In genomic region chr2:48607307-48608014, GRCh38 we compare ENCODE assay signal across 1 cellular context.
TF ChIP-seq lines count a peak whose summit lies in the region.

No MANE protein-coding gene starts in this region.

TF ChIP-seq in K562, 482 proteins besides CTCF, POLR2A, EP300 and RAD21 (continued from another document and continues in another):
- TF ChIP-seq NRF1 (conservative IDR thresholded peaks at IDR 0.05 in 1 of 2, IDR thresholded peaks at IDR 0.05 in 1 of 2) (no peak), NFIC (IDR thresholded peaks at IDR 0.05) (peak; percentile 48; the same call in 1 of the 2 replicates), POLR2AphosphoS2 (IDR thresholded peaks at IDR 0.05; ENCODE audit: low read length) (no peak), SLC30A9 (CRISPR knock-in tag; IDR thresholded peaks at IDR 0.05) (no peak), GATA2 (CRISPR knock-in tag; IDR thresholded peaks at IDR 0.05) (no peak), CBX3 (IDR thresholded peaks at IDR 0.05; ENCODE audit: borderline replicate concordance in 1 of 2, low read length in 2 of 2) (peak in 1 of 2 experiments; percentile 10; a peak in 1 of 3 replicates), TSC22D4 (tag; IDR thresholded peaks at IDR 0.05) (no peak), HCFC1 (IDR thresholded peaks at IDR 0.05; ENCODE audit: low read depth, low read length) (no peak), TEAD4 (IDR thresholded peaks at IDR 0.05; ENCODE audit: low read length) (peak; percentile 84), TEAD4 (CRISPR knock-in tag; IDR thresholded peaks at IDR 0.05; ENCODE audit: borderline replicate concordance) (no peak), ATF3 (IDR thresholded peaks at IDR 0.05) (peak; percentile 61; the same call in 1 of the 2 replicates), ATF3 (CRISPR knock-in tag; conservative IDR thresholded peaks at IDR 0.05) (no peak), SMARCC2 (IDR thresholded peaks at IDR 0.05; ENCODE audit: low read depth) (0 out of 2 replicates have a peak, but pooled peaks have one; percentile 35), SAFB2 (IDR thresholded peaks at IDR 0.05; ENCODE audit: borderline replicate concordance, low read depth, low read length, severe bottlenecking) (no peak), SNRNP70 (optimal IDR thresholded peaks at IDR 0.05; ENCODE audit: low read depth, low read length) (no peak), KDM2B (CRISPR knock-in tag; IDR thresholded peaks at IDR 0.05) (no peak), ZNF354B (CRISPR knock-in tag; IDR thresholded peaks at IDR 0.05) (no peak), MTA3 (IDR thresholded peaks at IDR 0.05; ENCODE audit: borderline replicate concordance) (0 out of 2 replicates have a peak, but pooled peaks have one; percentile 40), CEBPB (tag; IDR thresholded peaks at IDR 0.05) (no peak), TFAP4 (CRISPR knock-in tag; IDR thresholded peaks at IDR 0.05; ENCODE audit: borderline replicate concordance) (no peak), SAFB (IDR thresholded peaks at IDR 0.05; ENCODE audit: borderline replicate concordance, low read depth, low read length) (no peak), HES1 (IDR thresholded peaks at IDR 0.05; ENCODE audit: low read depth) (no peak), SREBF2 (CRISPR knock-in tag; IDR thresholded peaks at IDR 0.05) (no peak), ZSCAN29 (IDR thresholded peaks at IDR 0.05) (no peak), NUFIP1 (IDR thresholded peaks at IDR 0.05; ENCODE audit: partially characterized antibody) (no peak), RBM15 (IDR thresholded peaks at IDR 0.05; ENCODE audit: insufficient read depth, low read length) (no peak), LEF1 (IDR thresholded peaks at IDR 0.05) (0 out of 2 replicates have a peak, but pooled peaks have one; percentile 37), ELK3 (CRISPR knock-in tag; IDR thresholded peaks at IDR 0.05) (no peak), SIX5 (IDR thresholded peaks at IDR 0.05; ENCODE audit: borderline replicate concordance in 1 of 2, insufficient read depth in 1 of 2, low read depth in 1 of 2, low read length in 2 of 2) (no peak), ZNF253 (CRISPR knock-in tag; conservative IDR thresholded peaks at IDR 0.05) (no peak), NELFE (IDR thresholded peaks at IDR 0.05; ENCODE audit: insufficient read depth, insufficient read length) (no peak), ADNP (tag; IDR thresholded peaks at IDR 0.05) (no peak), ZBED1 (IDR thresholded peaks at IDR 0.05) (no peak), PTRF (tag; IDR thresholded peaks at IDR 0.05) (no peak), MEF2A (IDR thresholded peaks at IDR 0.05; ENCODE audit: control insufficient read depth, low read depth, low read length) (no peak), ZNF764 (CRISPR knock-in tag; IDR thresholded peaks at IDR 0.05; ENCODE audit: low read depth) (no peak), ZNF511 (CRISPR knock-in tag; IDR thresholded peaks at IDR 0.05) (no peak), HDAC1 (IDR thresholded peaks at IDR 0.05) (peak in 1 of 2 experiments; percentile 50; a peak in 1 of 4 replicates), ZNF696 (CRISPR knock-in tag; conservative IDR thresholded peaks at IDR 0.05) (no peak), TAF7 (tag; IDR thresholded peaks at IDR 0.05) (no peak), ESRRA (IDR thresholded peaks at IDR 0.05; ENCODE audit: borderline replicate concordance, low read depth) (no peak), POLR3A (IDR thresholded peaks at IDR 0.05; ENCODE audit: borderline replicate concordance, extremely low read depth, insufficient read depth, insufficient read length) (no peak), TEAD2 (tag; IDR thresholded peaks at IDR 0.05) (no peak), MCM7 (IDR thresholded peaks at IDR 0.05) (no peak), SIN3A (IDR thresholded peaks at IDR 0.05; ENCODE audit: borderline replicate concordance in 2 of 2, control insufficient read depth in 1 of 2, low read depth in 2 of 2, low read length in 2 of 2) (no peak), ZNF436 (CRISPR knock-in tag; IDR thresholded peaks at IDR 0.05) (no peak), ZNF79 (CRISPR knock-in tag; IDR thresholded peaks at IDR 0.05; ENCODE audit: low read depth) (no peak), HMG20A (CRISPR knock-in tag; conservative IDR thresholded peaks at IDR 0.05) (no peak), MXI1 (IDR thresholded peaks at IDR 0.05; ENCODE audit: low read depth, low read length) (no peak), STAG1 (CRISPR knock-in tag; IDR thresholded peaks at IDR 0.05; ENCODE audit: borderline replicate concordance) (no peak), ZBTB7A (IDR thresholded peaks at IDR 0.05; ENCODE audit: borderline replicate concordance, control insufficient read depth, low read depth, low read length) (peak; percentile 65; the same call in 1 of the 2 replicates), POLR2B (IDR thresholded peaks at IDR 0.05; ENCODE audit: low read depth, partially characterized antibody) (no peak), IRF2 (CRISPR knock-in tag; IDR thresholded peaks at IDR 0.05) (no peak), RFX7 (CRISPR knock-in tag; IDR thresholded peaks at IDR 0.05) (no peak), ESRRB (CRISPR knock-in tag; IDR thresholded peaks at IDR 0.05; ENCODE audit: borderline replicate concordance) (no peak), ZFP36 (IDR thresholded peaks at IDR 0.05; ENCODE audit: low read depth, low read length, partially characterized antibody) (no peak), ARID3B (CRISPR knock-in tag; IDR thresholded peaks at IDR 0.05; ENCODE audit: borderline replicate concordance) (no peak), ZBTB33 (CRISPR knock-in tag; IDR thresholded peaks at IDR 0.05) (no peak), PHB2 (IDR thresholded peaks at IDR 0.05; ENCODE audit: low read depth) (0 out of 2 replicates have a peak, but pooled peaks have one; percentile 21), ZBTB9 (CRISPR knock-in tag; IDR thresholded peaks at IDR 0.05) (no peak), NR4A1 (CRISPR knock-in tag; IDR thresholded peaks at IDR 0.05) (no peak), NR4A1 (tag; IDR thresholded peaks at IDR 0.05) (no peak), RBFOX2 (IDR thresholded peaks at IDR 0.05; ENCODE audit: low read depth, low read length) (no peak), SMARCE1 (IDR thresholded peaks at IDR 0.05) (peak; percentile 82), TBP (optimal IDR thresholded peaks at IDR 0.05; ENCODE audit: low read depth, low read length) (no peak), HLTF (IDR thresholded peaks at IDR 0.05) (no peak), TARDBP (IDR thresholded peaks at IDR 0.05) (no peak), ZNF57 (CRISPR knock-in tag; IDR thresholded peaks at IDR 0.05) (no peak), BRF1 (IDR thresholded peaks at IDR 0.05; ENCODE audit: borderline replicate concordance, extremely low read depth, insufficient read length) (no peak), SPI1 (IDR thresholded peaks at IDR 0.05; ENCODE audit: borderline replicate concordance, low read depth, low read length) (no peak; the same call in 1 of the 2 replicates), CGGBP1 (CRISPR knock-in tag; IDR thresholded peaks at IDR 0.05) (no peak), RBM25 (IDR thresholded peaks at IDR 0.05; ENCODE audit: low read depth, low read length, severe bottlenecking) (no peak), GTF2B (IDR thresholded peaks at IDR 0.05; ENCODE audit: extremely low read depth, insufficient read length) (no peak), BCOR (IDR thresholded peaks at IDR 0.05) (peak; percentile 62), CREB3 (tag; conservative IDR thresholded peaks at IDR 0.05; ENCODE audit: low read depth) (no peak)
